Comparison of ENCODE assay signal across 8 cellular contexts in genomic region chr2:27379840-27380625, GRCh38. TPM values are rescaled to one million over a fixed set of nuclear protein-coding genes. Genes with fewer than 3 reads are reported as not detected.
DNase-seq lines count a peak whose midpoint lies in the region; ATAC-seq and TF ChIP-seq lines count a peak whose summit lies in the region.

No MANE protein-coding gene starts in this region.

- H3K4me3 ChIP-seq in SU-DHL-6 (ENCODE audit: insufficient read depth, low read length, poor library complexity, severe bottlenecking) (peak overlapping the region; percentile 81), liver (ENCODE audit: low read depth in 1 of 3, low read length in 3 of 3) (peak overlapping the region; percentile 57 to 86 (median 75))

- ATAC-seq in HG03460 (IDR thresholded peaks at IDR 0.05; ENCODE audit: unreplicated experiment) = peak; percentile 27

- no peaks in the 10 kb centered on the region for H3K9me2 ChIP-seq in SU-DHL-6 (replicated peaks; ENCODE audit: insufficient read depth, low read length)

- peak in 1 of 2 donors; percentile 1 for TF ChIP-seq RAD21 in liver (IDR thresholded peaks at IDR 0.05)

- 0 out of 2 replicates have a peak, but pooled peaks cover 9% of the 10 kb centered on the region for H3K36me3 ChIP-seq in SU-DHL-6 (ENCODE audit: low read length)
- H3K36me3 ChIP-seq in liver (ENCODE audit: control insufficient read depth in 4 of 4, insufficient read depth in 3 of 4, low read depth in 1 of 4, low read length in 3 of 4) = peaks cover 11 to 52% (median 26%) of the 10 kb centered on the region in 4 donors

- WGBS in liver = 1% methylated on average over 35 of the region's 35 CpGs

- peaks cover 7 to 53% (median 45%) of the 10 kb centered on the region in 4 donors for H3K4me1 ChIP-seq in liver (ENCODE audit: control insufficient read depth in 4 of 4, insufficient read depth in 4 of 4, low read length in 3 of 4)

- H3F3A ChIP-seq in SU-DHL-6 (ENCODE audit: insufficient read depth) = peaks cover 30% of the 10 kb centered on the region

- no peaks in the 10 kb centered on the region for H4K20me1 ChIP-seq in SU-DHL-6 (ENCODE audit: low read depth, low read length)

- peak overlapping the region; percentile 80 for H3K4me2 ChIP-seq in SU-DHL-6 (ENCODE audit: low read depth, low read length, poor library complexity, severe bottlenecking)

- H3K9me3 ChIP-seq in SU-DHL-6 (ENCODE audit: insufficient read depth, low read length) (no peaks in the 10 kb centered on the region), liver (ENCODE audit: control insufficient read depth in 4 of 4, low read length in 3 of 4) (no peaks in the 10 kb centered on the region)

- peak; percentile 13 for DNase-seq in activated naive CD4-positive, alpha-beta T cell treated with Interleukin-2 at 50 U/mL for 16 hours
- DNase-seq in activated naive CD4-positive, alpha-beta T cell treated with anti-CD3 and anti-CD28 coated beads, Interleukin-2, amount 50 U/mL, for 16 hours = no peak
- peak; percentile 21 to 32 for DNase-seq in stimulated activated CD8-positive, alpha-beta memory T cell treated with anti-CD3 and anti-CD28 coated beads, Interleukin-2, amount 100 ng/mL, for 48 hours (ENCODE audit: low read depth in 2 of 2)
- no peak for DNase-seq in NCI-H526 treated with DMSO at 0.1 percent for 48 hours (lab: John Stamatoyannopoulos, UW)

- peak overlapping the region; percentile 78 for H3K9ac ChIP-seq in SU-DHL-6 (ENCODE audit: low read length)
- peak overlapping the region; percentile 61 to 99 for H3K9ac ChIP-seq in liver (ENCODE audit: low read depth in 1 of 2, low read length in 2 of 2)

- no peak for TF ChIP-seq CTCF in SU-DHL-6 (IDR thresholded peaks at IDR 0.05; ENCODE audit: insufficient read depth, low read length, poor library complexity, severe bottlenecking)
- no peak for TF ChIP-seq CTCF in liver (IDR thresholded peaks at IDR 0.05; ENCODE audit: low read depth, low read length, missing input control)

- no peaks in the 10 kb centered on the region for H3K27me3 ChIP-seq in SU-DHL-6 (ENCODE audit: low read length)
- no peaks in the 10 kb centered on the region for H3K27me3 ChIP-seq in liver (ENCODE audit: control insufficient read depth in 4 of 4, insufficient read depth in 4 of 4, low read length in 3 of 4)

- 0 out of 2 replicates have a peak, but pooled peaks cover 7% of the 10 kb centered on the region for H3K79me2 ChIP-seq in SU-DHL-6 (ENCODE audit: insufficient read depth, low read length)

- no peak overlapping the region for H2AFZ ChIP-seq in SU-DHL-6 (ENCODE audit: low read depth, low read length, severe bottlenecking)

- H3K27ac ChIP-seq in SU-DHL-6 (ENCODE audit: low read depth, low read length) (peak overlapping the region; percentile 75), cingulate gyrus (ENCODE audit: low read depth, low read length) (peak overlapping the region; percentile 50), liver (ENCODE audit: low read depth in 1 of 2, low read length in 2 of 2) (peak overlapping the region; percentile 94 to 97)

TF ChIP-seq in liver, 16 proteins besides CTCF, POLR2A, EP300 and RAD21:
- TF ChIP-seq FOXA1 (IDR thresholded peaks at IDR 0.05) = no peak
- TF ChIP-seq EGR1 (IDR thresholded peaks at IDR 0.05; ENCODE audit: low read depth in 2 of 2) = no peak
- no peak for TF ChIP-seq ATF3 (IDR thresholded peaks at IDR 0.05)
- peak; percentile 61 to 65 for TF ChIP-seq HNF4A (conservative IDR thresholded peaks at IDR 0.05)
- peak; percentile 60 to 72 for TF ChIP-seq JUND (IDR thresholded peaks at IDR 0.05)
- peak; percentile 89 for TF ChIP-seq YY1 (IDR thresholded peaks at IDR 0.05)
- TF ChIP-seq GABPA (IDR thresholded peaks at IDR 0.05 in 1 of 2, conservative IDR thresholded peaks at IDR 0.05 in 1 of 2) = peak in 1 of 2 donors; percentile 64
- peak; percentile 54 for TF ChIP-seq MAX (IDR thresholded peaks at IDR 0.05)
- TF ChIP-seq TAF1 (conservative IDR thresholded peaks at IDR 0.05) = peak; percentile 46
- peak; percentile 54 to 67 for TF ChIP-seq RXRA (IDR thresholded peaks at IDR 0.05)
- no peak for TF ChIP-seq FOXA2 (IDR thresholded peaks at IDR 0.05)
- TF ChIP-seq HNF4G (IDR thresholded peaks at IDR 0.05) = peak; percentile 11
- peak; percentile 74 for TF ChIP-seq SP1 (IDR thresholded peaks at IDR 0.05)
- TF ChIP-seq ZBTB33 (IDR thresholded peaks at IDR 0.05) = no peak
- no peak for TF ChIP-seq REST (IDR thresholded peaks at IDR 0.05)
- peak; percentile 75 for TF ChIP-seq NR2F2 (IDR thresholded peaks at IDR 0.05)

RNA-seq across cellular contexts. Expression of gene ZNF513, which starts 0.5 kb away (rescaled TPM):
- 1 to 10 TPM; 7.9 to 9.3 TPM for total RNA-seq in liver
- polyA plus RNA-seq in liver = 10 to 100 TPM in 1 of 2 donors, 1 to 10 TPM in 1; 2.9 to 11.2 TPM

RNA-seq across cellular contexts. Expression of gene SNX17, which starts 9.6 kb away (rescaled TPM):
- total RNA-seq in liver = 10 to 100 TPM; 53.7 to 65.3 TPM
- 10 to 100 TPM; 57.7 to 60.5 TPM for polyA plus RNA-seq in liver

RNA-seq across cellular contexts. Expression of gene EIF2B4, which starts 9.9 kb away (rescaled TPM):
- total RNA-seq in liver = 10 to 100 TPM; 10.5 to 18.9 TPM
- 10 to 100 TPM; 22.6 to 25.8 TPM for polyA plus RNA-seq in liver

RNA-seq across cellular contexts. Expression of gene GTF3C2, which starts 23.5 kb away (rescaled TPM):
- 10 to 100 TPM; 16.4 to 20.6 TPM for total RNA-seq in liver
- 10 to 100 TPM in 1 of 2 donors, 1 to 10 TPM in 1; 9.7 to 13.0 TPM for polyA plus RNA-seq in liver

RNA-seq across cellular contexts. Expression of gene PPM1G, which starts 29.4 kb away (rescaled TPM):
- 10 to 100 TPM; 28.9 to 45.5 TPM for total RNA-seq in liver
- 10 to 100 TPM; 26.4 to 37.3 TPM for polyA plus RNA-seq in liver

Comparison
In these comparisons a context has a peak if more than half of its experiments do, and no peak if none do; other contexts are left out.
1. DNase-seq: peak in activated naive CD4-positive, alpha-beta T cell treated with Interleukin-2 at 50 U/mL for 16 hours (single experiment) and stimulated activated CD8-positive, alpha-beta memory T cell treated with anti-CD3 and anti-CD28 coated beads, Interleukin-2, amount 100 ng/mL, for 48 hours (2 of 2); none in activated naive CD4-positive, alpha-beta T cell treated with anti-CD3 and anti-CD28 coated beads, Interleukin-2, amount 50 U/mL, for 16 hours (single experiment) and NCI-H526 treated with DMSO at 0.1 percent for 48 hours (single experiment).
2. Peak in every context shown above with its lines, with median percentiles within 50 percentile points of each other: H3K27ac ChIP-seq.